ENCODE assay signal across 10 cellular contexts in genomic region chr9:110128664-110129329, GRCh38.
DNase-seq lines count a peak whose midpoint lies in the region; ATAC-seq and TF ChIP-seq lines count a peak whose summit lies in the region.
"Had no signal": no experiment of that assay in that cellular context is flagged by ENCODE, and none has a peak within 500 bp of the region (broad histone marks: within the 10 kb centered on the region; RNA-seq: fewer than 3 reads in every experiment).

No MANE protein-coding gene starts in this region.

- no peak for TF ChIP-seq POLR2A in esophagus squamous epithelium (IDR thresholded peaks at IDR 0.05)

- TF ChIP-seq CTCF in esophagus squamous epithelium (IDR thresholded peaks at IDR 0.05) = no peak

- H3K4me1 ChIP-seq in esophagus squamous epithelium (peaks cover 6 to 80% (median 37%) of the 10 kb centered on the region in 3 donors), thymus (ENCODE audit: control insufficient read depth, insufficient read depth, low read length) (peaks cover 43% of the 10 kb centered on the region), GM23248 (ENCODE audit: insufficient read depth) (peaks cover 40% of the 10 kb centered on the region), HAP-1 (no peaks in the 10 kb centered on the region)

- peaks cover 84% of the 10 kb centered on the region for H3F3A ChIP-seq in GM23248 (ENCODE audit: insufficient read depth)

- no peaks in the 10 kb centered on the region for H3K27me3 ChIP-seq in esophagus squamous epithelium
- H3K27me3 ChIP-seq in thymus (ENCODE audit: control insufficient read depth, insufficient read depth) = no peaks in the 10 kb centered on the region
- no peaks in the 10 kb centered on the region for H3K27me3 ChIP-seq in GM23248 (replicated peaks; ENCODE audit: insufficient read depth)
- H3K27me3 ChIP-seq in HAP-1 (ENCODE audit: low read depth) = no peaks in the 10 kb centered on the region
- H3K27me3 ChIP-seq: neutrophil had no signal

- peak overlapping the region in 3 of 4 donors; percentile 83 to 90 (median 86) for H3K27ac ChIP-seq in esophagus squamous epithelium
- H3K27ac ChIP-seq in thymus (ENCODE audit: low read depth) = peak overlapping the region; percentile 46
- H3K27ac ChIP-seq in GM23248 = no peak overlapping the region
- H3K27ac ChIP-seq: neutrophil had no signal

- H3K4me3 ChIP-seq in esophagus squamous epithelium (peak overlapping the region in 1 of 4 donors; percentile 16), thymus (ENCODE audit: low read length) (no peak overlapping the region), GM23248 (no peak overlapping the region), HAP-1 (no peak overlapping the region)
- H3K4me3 ChIP-seq: K562 had no signal

- H3K36me3 ChIP-seq in esophagus squamous epithelium (no peaks in the 10 kb centered on the region), thymus (ENCODE audit: control insufficient read depth, insufficient read depth) (no peaks in the 10 kb centered on the region), GM23248 (ENCODE audit: low read depth) (peaks cover 6% of the 10 kb centered on the region; the same call in 1 of the 2 replicates), HAP-1 (replicated peaks) (no peaks in the 10 kb centered on the region)
- H3K36me3 ChIP-seq: neutrophil had no signal

- peak; percentile 74 for ATAC-seq in GM19452 (IDR thresholded peaks at IDR 0.05; ENCODE audit: unreplicated experiment)
- peak; percentile 73 for ATAC-seq in HG03135 (IDR thresholded peaks at IDR 0.05; ENCODE audit: unreplicated experiment)
- ATAC-seq: K562 had no signal

- H3K4me2 ChIP-seq in GM23248 (ENCODE audit: unreplicated experiment) = no peak overlapping the region

- H2AFZ ChIP-seq in GM23248 = no peak overlapping the region

- no peaks in the 10 kb centered on the region for H3K9me3 ChIP-seq in esophagus squamous epithelium
- H3K9me3 ChIP-seq in thymus (ENCODE audit: control insufficient read depth) = no peaks in the 10 kb centered on the region
- H3K9me3 ChIP-seq in GM23248 (ENCODE audit: low read depth) = no peaks in the 10 kb centered on the region
- H3K9me3 ChIP-seq in HAP-1 = no peaks in the 10 kb centered on the region
- H3K9me3 ChIP-seq: neutrophil had no signal

- peaks cover 100% of the 10 kb centered on the region for H3K79me2 ChIP-seq in GM23248 (ENCODE audit: insufficient read depth)

- in situ Hi-C loops in GM23248 (cut with MboI) = no loop called here
- in situ Hi-C loops in HAP-1 (cut with MboI; ENCODE audit: low sequenced_read_pairs) = no loop called here

- no peaks in the 10 kb centered on the region for H3K9me2 ChIP-seq in GM23248 (ENCODE audit: insufficient read depth)

- H4K20me1 ChIP-seq in GM23248 (ENCODE audit: insufficient read depth) = peaks cover 31% of the 10 kb centered on the region; the same call in 1 of the 2 replicates

- WGBS in esophagus squamous epithelium, 2 donors = 65 to 67% methylated on average over 6 to 7 of the region's 7 CpGs
- WGBS in thymus = 86% methylated on average over 7 of the region's 7 CpGs
- WGBS in GM23248 (ENCODE audit: low coverage in 1 of 2, low lambda C conversion rate in 2 of 2, missing lambda C conversion rate in 2 of 2), 2 experiments = 84 to 87% methylated on average over 7 of the region's 7 CpGs

- DNase-seq in esophagus squamous epithelium (lab: John Stamatoyannopoulos, UW) = no peak
- DNase-seq in GM23248 = no peak
- no peak for DNase-seq in HAP-1 (ENCODE audit: low spot score in 2 of 2)
- DNase-seq in activated T-cell treated with anti-CD3 and anti-CD28 coated beads for 4 hours = no peak
- DNase-seq in DMS53 (lab: John Stamatoyannopoulos, UW) = no peak

- intact Hi-C loops in esophagus squamous epithelium (cut with DNase I) = no loop called here

- H3K9ac ChIP-seq in GM23248 = no peak overlapping the region
